ENCODE assay signal across 1 cellular context in genomic region chr11:121464352-121464946, GRCh38.
TF ChIP-seq lines count a peak whose summit lies in the region.

No MANE protein-coding gene starts in this region.

TF ChIP-seq in GM23338, 12 proteins besides CTCF, POLR2A, EP300 and RAD21 (continued from another document):
- TF ChIP-seq, protein P1, sequence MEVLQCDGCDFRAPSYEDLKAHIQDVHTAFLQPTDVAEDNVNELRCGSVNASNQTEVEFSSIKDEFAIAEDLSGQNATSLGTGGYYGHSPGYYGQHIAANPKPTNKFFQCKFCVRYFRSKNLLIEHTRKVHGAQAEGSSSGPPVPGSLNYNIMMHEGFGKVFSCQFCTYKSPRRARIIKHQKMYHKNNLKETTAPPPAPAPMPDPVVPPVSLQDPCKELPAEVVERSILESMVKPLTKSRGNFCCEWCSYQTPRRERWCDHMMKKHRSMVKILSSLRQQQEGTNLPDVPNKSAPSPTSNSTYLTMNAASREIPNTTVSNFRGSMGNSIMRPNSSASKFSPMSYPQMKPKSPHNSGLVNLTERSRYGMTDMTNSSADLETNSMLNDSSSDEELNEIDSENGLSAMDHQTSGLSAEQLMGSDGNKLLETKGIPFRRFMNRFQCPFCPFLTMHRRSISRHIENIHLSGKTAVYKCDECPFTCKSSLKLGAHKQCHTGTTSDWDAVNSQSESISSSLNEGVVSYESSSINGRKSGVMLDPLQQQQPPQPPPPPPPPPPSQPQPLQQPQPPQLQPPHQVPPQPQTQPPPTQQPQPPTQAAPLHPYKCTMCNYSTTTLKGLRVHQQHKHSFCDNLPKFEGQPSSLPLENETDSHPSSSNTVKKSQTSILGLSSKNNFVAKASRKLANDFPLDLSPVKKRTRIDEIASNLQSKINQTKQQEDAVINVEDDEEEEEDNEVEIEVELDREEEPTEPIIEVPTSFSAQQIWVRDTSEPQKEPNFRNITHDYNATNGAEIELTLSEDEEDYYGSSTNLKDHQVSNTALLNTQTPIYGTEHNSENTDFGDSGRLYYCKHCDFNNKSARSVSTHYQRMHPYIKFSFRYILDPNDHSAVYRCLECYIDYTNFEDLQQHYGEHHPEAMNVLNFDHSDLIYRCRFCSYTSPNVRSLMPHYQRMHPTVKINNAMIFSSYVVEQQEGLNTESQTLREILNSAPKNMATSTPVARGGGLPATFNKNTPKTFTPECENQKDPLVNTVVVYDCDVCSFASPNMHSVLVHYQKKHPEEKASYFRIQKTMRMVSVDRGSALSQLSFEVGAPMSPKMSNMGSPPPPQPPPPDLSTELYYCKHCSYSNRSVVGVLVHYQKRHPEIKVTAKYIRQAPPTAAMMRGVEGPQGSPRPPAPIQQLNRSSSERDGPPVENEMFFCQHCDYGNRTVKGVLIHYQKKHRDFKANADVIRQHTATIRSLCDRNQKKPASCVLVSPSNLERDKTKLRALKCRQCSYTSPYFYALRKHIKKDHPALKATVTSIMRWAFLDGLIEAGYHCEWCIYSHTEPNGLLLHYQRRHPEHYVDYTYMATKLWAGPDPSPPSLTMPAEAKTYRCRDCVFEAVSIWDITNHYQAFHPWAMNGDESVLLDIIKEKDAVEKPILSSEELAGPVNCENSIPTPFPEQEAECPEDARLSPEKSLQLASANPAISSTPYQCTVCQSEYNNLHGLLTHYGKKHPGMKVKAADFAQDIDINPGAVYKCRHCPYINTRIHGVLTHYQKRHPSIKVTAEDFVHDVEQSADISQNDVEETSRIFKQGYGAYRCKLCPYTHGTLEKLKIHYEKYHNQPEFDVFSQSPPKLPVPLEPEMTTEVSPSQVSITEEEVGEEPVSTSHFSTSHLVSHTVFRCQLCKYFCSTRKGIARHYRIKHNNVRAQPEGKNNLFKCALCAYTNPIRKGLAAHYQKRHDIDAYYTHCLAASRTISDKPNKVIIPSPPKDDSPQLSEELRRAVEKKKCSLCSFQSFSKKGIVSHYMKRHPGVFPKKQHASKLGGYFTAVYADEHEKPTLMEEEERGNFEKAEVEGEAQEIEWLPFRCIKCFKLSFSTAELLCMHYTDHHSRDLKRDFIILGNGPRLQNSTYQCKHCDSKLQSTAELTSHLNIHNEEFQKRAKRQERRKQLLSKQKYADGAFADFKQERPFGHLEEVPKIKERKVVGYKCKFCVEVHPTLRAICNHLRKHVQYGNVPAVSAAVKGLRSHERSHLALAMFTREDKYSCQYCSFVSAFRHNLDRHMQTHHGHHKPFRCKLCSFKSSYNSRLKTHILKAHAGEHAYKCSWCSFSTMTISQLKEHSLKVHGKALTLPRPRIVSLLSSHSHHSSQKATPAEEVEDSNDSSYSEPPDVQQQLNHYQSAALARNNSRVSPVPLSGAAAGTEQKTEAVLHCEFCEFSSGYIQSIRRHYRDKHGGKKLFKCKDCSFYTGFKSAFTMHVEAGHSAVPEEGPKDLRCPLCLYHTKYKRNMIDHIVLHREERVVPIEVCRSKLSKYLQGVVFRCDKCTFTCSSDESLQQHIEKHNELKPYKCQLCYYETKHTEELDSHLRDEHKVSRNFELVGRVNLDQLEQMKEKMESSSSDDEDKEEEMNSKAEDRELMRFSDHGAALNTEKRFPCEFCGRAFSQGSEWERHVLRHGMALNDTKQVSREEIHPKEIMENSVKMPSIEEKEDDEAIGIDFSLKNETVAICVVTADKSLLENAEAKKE (CRISPR knock-in tag; IDR thresholded peaks at IDR 0.05), result no peak
- TF ChIP-seq EZH2 (IDR thresholded peaks at IDR 0.05; ENCODE audit: low read depth, unreplicated experiment) (no peak), EZH2phosphoT487 (IDR thresholded peaks at IDR 0.05; ENCODE audit: unreplicated experiment) (no peak), POLR2AphosphoS5 (IDR thresholded peaks at IDR 0.05; ENCODE audit: low read depth) (no peak), CREB1 (CRISPR knock-in tag; IDR thresholded peaks at IDR 0.05; ENCODE audit: low read depth) (no peak), ETS1 (IDR thresholded peaks at IDR 0.05) (no peak), ZNF114 (CRISPR knock-in tag; IDR thresholded peaks at IDR 0.05) (no peak)
